9 cellular contexts compared by ENCODE assay signal in the genomic region with DNA sequence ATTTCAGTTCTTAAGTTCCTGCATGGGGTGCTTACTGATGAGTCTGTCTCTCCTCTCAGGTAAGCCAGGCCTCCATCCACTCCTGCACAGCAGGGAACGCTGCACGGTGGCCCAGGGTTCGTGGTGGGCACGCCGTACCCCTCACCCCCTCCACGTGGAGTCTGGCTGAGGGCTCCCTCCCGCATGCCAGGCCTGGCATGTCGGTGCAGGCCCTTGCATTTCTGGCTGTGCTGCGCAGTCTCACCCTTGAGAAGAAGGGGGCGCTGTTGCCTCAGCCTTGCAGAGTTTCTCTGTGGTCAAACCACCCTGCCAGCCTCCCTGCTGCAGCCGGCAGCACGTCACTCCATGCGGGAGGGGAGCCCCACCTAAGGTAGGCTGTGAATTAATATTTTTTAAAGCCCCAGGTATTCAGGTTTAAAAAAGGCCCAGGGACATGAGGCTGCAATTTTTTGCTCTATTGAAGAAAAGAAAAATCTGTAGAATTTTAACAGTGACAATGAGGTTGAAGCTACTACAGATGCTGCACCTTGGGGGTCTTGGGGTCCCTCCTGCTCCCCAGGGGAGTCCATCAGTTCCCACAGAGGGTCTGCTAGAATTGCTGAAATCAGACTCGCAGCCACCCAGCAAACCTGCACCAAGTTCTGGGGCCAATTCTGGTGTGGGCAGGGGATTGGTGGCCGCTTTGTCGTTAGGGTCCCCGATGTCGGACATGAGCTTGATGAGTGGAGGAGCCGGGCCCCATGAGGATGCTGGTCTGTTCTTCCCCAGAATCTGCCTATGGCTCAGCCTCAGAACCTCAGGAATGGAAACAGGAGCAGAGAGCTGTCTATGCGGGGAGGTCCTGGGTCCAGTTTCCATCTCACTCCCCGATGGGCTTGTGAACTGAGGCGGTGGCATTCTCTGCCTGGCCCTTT. TPM values are rescaled to one million over a fixed set of nuclear protein-coding genes. Genes with fewer than 3 reads are reported as not detected.
DNase-seq lines count a peak whose midpoint lies in the region; ATAC-seq, FAIRE-seq and TF ChIP-seq lines count a peak whose summit lies in the region.
"Had no signal": no experiment of that assay in that cellular context is flagged by ENCODE, and none has a peak within 500 bp of the region (broad histone marks: within the 10 kb centered on the region; RNA-seq: fewer than 3 reads in every experiment).

No MANE protein-coding gene starts in this region.

- TF ChIP-seq CTCF in LNCaP clone FGC (IDR thresholded peaks at IDR 0.05; ENCODE audit: control insufficient read depth, extremely low read depth, insufficient read depth) (peak; percentile 96), RWPE1 (conservative IDR thresholded peaks at IDR 0.05; ENCODE audit: low read depth) (peak; percentile 94), pancreas (IDR thresholded peaks at IDR 0.05) (peak; percentile 58 to 77 (median 72)), type B pancreatic cell (conservative IDR thresholded peaks at IDR 0.05) (peak; percentile 86)

- peaks cover 4% of the 10 kb centered on the region for H3K4me1 Mint-ChIP-seq in type B pancreatic cell (ENCODE audit: unreplicated experiment)

- POLR2A ChIA-PET in RWPE1 (lab: Yijun Ruan, JAX; ENCODE audit: low non-redundant PET) = no interaction called here

- H3K27ac Mint-ChIP-seq in type B pancreatic cell = no peak overlapping the region

- no peak for FAIRE-seq in pancreas (lab: Jason Lieb, UNC)

- H3K36me3 Mint-ChIP-seq in type B pancreatic cell = no peaks in the 10 kb centered on the region

- no peak overlapping the region for H3K4me3 ChIP-seq in H7 (ENCODE audit: insufficient read depth, low read depth, low read length)
- H3K4me3 ChIP-seq in LNCaP clone FGC (ENCODE audit: low read depth, low read length) = peak overlapping the region; percentile 22
- H3K4me3 ChIP-seq in pancreas = no peak overlapping the region
- H3K4me3 ChIP-seq: skin epidermis had no signal

- peak overlapping the region; percentile 90 for H3K27ac ChIP-seq in RWPE1
- H3K27ac ChIP-seq in pancreas = peak overlapping the region in 1 of 4 donors; percentile 76

- CTCF ChIA-PET in RWPE1 (lab: Yijun Ruan, JAX) = interaction anchor here (0.6 to 1.6 kb wide), 11 partner anchors 11 to 978 kb away, joined by 3 to 6 read pairs (median 4); no protein-coding TSS in a partner anchor

- intact Hi-C loops in pancreas (cut with DNase I) = loop anchor here in 1 of 3 donors (10.0 kb wide), 1 partner anchor 979 kb away; no protein-coding TSS in a partner anchor

- H3K27me3 Mint-ChIP-seq in type B pancreatic cell = no peaks in the 10 kb centered on the region

- H3K9me3 Mint-ChIP-seq in type B pancreatic cell = no peaks in the 10 kb centered on the region

- H3K4me3 Mint-ChIP-seq in type B pancreatic cell = no peak overlapping the region

- H3K36me3 ChIP-seq in H7 (replicated peaks; ENCODE audit: control insufficient read depth, insufficient read depth, low read length) (no peaks in the 10 kb centered on the region), pancreas (no peaks in the 10 kb centered on the region)

- ATAC-seq in pancreas = peak; percentile 80 to 88 (median 88)

- DNase-seq in GM03348 (ENCODE audit: low spot score) (peak; percentile 90), H7 (peak; percentile 95), LNCaP clone FGC (ENCODE audit: low read depth) (peak; percentile 62), RWPE1 (ENCODE audit: low spot score) (peak; percentile 89), globus pallidus (ENCODE audit: low spot score) (peak; percentile 63), pancreas (peak; percentile 47 to 85 (median 78)), type B pancreatic cell (ENCODE audit: extremely low spot score, unreplicated experiment) (peak; percentile 82)
- DNase-seq in activated gamma-delta T cell treated with anti-CD3 and anti-CD28 coated beads, Interleukin-2, amount 50 U/mL, for 16 hours (ENCODE audit: low read depth) = peak; percentile 9

- no peaks in the 10 kb centered on the region for H3K27me3 ChIP-seq in H7 (ENCODE audit: control insufficient read depth, insufficient read depth, low read length)
- H3K27me3 ChIP-seq in pancreas = no peaks in the 10 kb centered on the region

- WGBS in pancreas, 2 donors = 44% methylated on average over 22 of the region's 22 CpGs

- H3K4me1 ChIP-seq in pancreas = peaks cover 0 to 9% (median 0%) of the 10 kb centered on the region in 3 donors

- no peaks in the 10 kb centered on the region for H3K9me3 ChIP-seq in pancreas

RNA-seq across cellular contexts. Expression of a gene that starts 52.6 kb away (rescaled TPM):
- total RNA-seq in H7 (2014; rRNA removed; shearing (Covaris generic)) = 10.2 and 12.7 TPM in 2 replicates
- total RNA-seq in pancreas (10 to 100 TPM in 1 of 6 donors, 1 to 10 TPM in 5; 7.0 to 13.5 (median 8.5) TPM), type B pancreatic cell (ENCODE audit: low replicate concordance) (21.7 and 34.1 TPM in 2 replicates)
- polyA plus RNA-seq in pancreas = 10 to 100 TPM in 1 of 2 donors, 1 to 10 TPM in 1; 8.3 to 13.6 TPM

Comparison
In these comparisons a context has a peak if more than half of its experiments do, and no peak if none do; other contexts are left out.
1. DNase-seq: peak in every context shown above with its lines; median percentile 95 in H7; 90 in GM03348; 89 in RWPE1; 82 in type B pancreatic cell; 78 in pancreas; 63 in globus pallidus; 62 in LNCaP clone FGC; 9 in activated gamma-delta T cell treated with anti-CD3 and anti-CD28 coated beads, Interleukin-2, amount 50 U/mL, for 16 hours.